ENCODE assay signal across 14 cellular contexts in the genomic region with DNA sequence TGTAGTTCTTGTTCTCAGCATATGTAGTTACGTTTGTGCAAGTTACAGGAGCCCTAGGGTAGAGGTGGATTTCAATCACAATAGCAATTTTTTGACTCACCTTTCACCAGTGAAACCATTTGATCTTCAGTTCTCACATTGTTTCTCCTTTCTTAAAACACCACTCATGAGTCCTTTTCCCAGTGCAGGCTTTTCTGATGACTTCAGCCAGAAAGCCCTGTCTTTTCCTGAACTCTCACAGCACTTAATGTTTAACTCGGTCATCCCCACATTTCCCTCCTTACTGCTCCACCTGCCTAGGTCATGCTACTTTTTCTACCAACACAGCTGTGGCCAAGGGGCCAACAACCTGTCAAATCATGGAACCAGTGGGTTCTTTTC. TPM values are rescaled to one million over a fixed set of nuclear protein-coding genes. Genes with fewer than 3 reads are reported as not detected.
A peak's percentile ranks its signal among the peaks of the same experiment; 100 is the strongest.
DNase-seq lines count a peak whose midpoint lies in the region; ATAC-seq and TF ChIP-seq lines count a peak whose summit lies in the region.
"Had no signal": no experiment of that assay in that cellular context is flagged by ENCODE, and none has a peak within 500 bp of the region (broad histone marks: within the 10 kb centered on the region; RNA-seq: fewer than 3 reads in every experiment).

No MANE protein-coding gene starts in this region.

- no peak for TF ChIP-seq EP300 in stomach (IDR thresholded peaks at IDR 0.05)

- TF ChIP-seq POLR2A in stomach (IDR thresholded peaks at IDR 0.05) = no peak

- DNase-seq in epithelial cell of esophagus (ENCODE audit: low read depth) = peak; percentile 56
- DNase-seq in stomach = no peak
- DNase-seq in activated naive CD4-positive, alpha-beta T cell (lab: John Stamatoyannopoulos, UW) = no peak
- DNase-seq in dorsolateral prefrontal cortex = no peak
- DNase-seq in Ammon's horn (ENCODE audit: low spot score) = no peak
- DNase-seq: activated CD8-positive, alpha-beta T cell treated with anti-CD3 and anti-CD28 coated beads for 36 hours; CD4-positive, alpha-beta memory T cell; lower lobe of right lung; NCI-H345; testis had no signal

- H3K9me3 ChIP-seq in stomach = no peaks in the 10 kb centered on the region
- H3K9me3 ChIP-seq: lower lobe of right lung, testis had no signal

- no peaks in the 10 kb centered on the region for H3K36me3 ChIP-seq in stomach
- H3K36me3 ChIP-seq: lower lobe of right lung had no signal

- peak overlapping the region in 4 of 5 donors; percentile 28 to 61 (median 50) for H3K27ac ChIP-seq in stomach
- no peak overlapping the region for H3K27ac ChIP-seq in dorsolateral prefrontal cortex
- H3K27ac ChIP-seq: lower lobe of right lung had no signal

- intact Hi-C loops in stomach (cut with DNase I; ENCODE audit: low total_unique reads) = no loop called here
- intact Hi-C loops in dorsolateral prefrontal cortex (cut with DNase I) = no loop called here

- 26 to 50% (median 37%) methylated on average over 2 of the region's 2 CpGs for WGBS in stomach, 5 donors

- ATAC-seq in GM19025 (IDR thresholded peaks at IDR 0.05; ENCODE audit: low read depth, unreplicated experiment) (peak; percentile 45), HG02852 (IDR thresholded peaks at IDR 0.05; ENCODE audit: unreplicated experiment) (peak; percentile 59), HG03469 (IDR thresholded peaks at IDR 0.05; ENCODE audit: unreplicated experiment) (no peak)
- ATAC-seq: activated CD8-positive, alpha-beta T cell treated with anti-CD3 and anti-CD28 coated beads for 36 hours had no signal

- H3K27me3 ChIP-seq in stomach = no peaks in the 10 kb centered on the region
- peaks cover 0 to 12% (median 0%) of the 10 kb centered on the region in 45 donors for H3K27me3 ChIP-seq in dorsolateral prefrontal cortex
- H3K27me3 ChIP-seq: testis had no signal

- H3K4me1 ChIP-seq in stomach = peaks cover 15 to 40% (median 26%) of the 10 kb centered on the region in 4 donors
- H3K4me1 ChIP-seq: testis had no signal

- TF ChIP-seq CTCF in epithelial cell of esophagus (IDR thresholded peaks at IDR 0.05; ENCODE audit: insufficient read depth, low read depth, low read length, missing control alignments) = no peak
- TF ChIP-seq CTCF in stomach (IDR thresholded peaks at IDR 0.05) = no peak
- no peak for TF ChIP-seq CTCF in dorsolateral prefrontal cortex (IDR thresholded peaks at IDR 0.05 in 54 of 56, conservative IDR thresholded peaks at IDR 0.05 in 2 of 56; ENCODE audit: low read depth in 1 of 56, partially characterized antibody in 56 of 56)

- H3K4me3 ChIP-seq in epithelial cell of esophagus (ENCODE audit: low read length) (no peak overlapping the region), stomach (no peak overlapping the region), dorsolateral prefrontal cortex (no peak overlapping the region)
- H3K4me3 ChIP-seq: lower lobe of right lung, testis had no signal

RNA-seq across cellular contexts. Expression of a gene that starts 37.9 kb away (rescaled TPM):
- total RNA-seq in stomach (100 to 1,000 TPM in 3 of 5 donors, 10 to 100 TPM in 2; 25.8 to 156 (median 111) TPM), dorsolateral prefrontal cortex (10 to 100 TPM in 117 of 120 experiments, 1 to 10 TPM in 3; 8.0 to 28.4 (median 18.0) TPM)
- 10 to 100 TPM; 13.9 to 16.2 (median 13.9) TPM for polyA plus RNA-seq in stomach
- total RNA-seq: CD4-positive, alpha-beta memory T cell; T-helper 2 cell treated with Interferon-gamma antibody and Interleukin-4, amounts not matched to agents 100 ng/mL and 5 ng/mL, for 36 hours had no signal
- polyA plus RNA-seq: CD4-positive, alpha-beta memory T cell had no signal

Comparison
In these comparisons a context has a peak if more than half of its experiments do, and no peak if none do; other contexts are left out.
1. H3K27ac ChIP-seq: peak in stomach (4 of 5); none in dorsolateral prefrontal cortex (0 of 59).